In genomic region chr9:121074370-121075250, GRCh38 we compare ENCODE assay signal across 1 cellular context.
TF ChIP-seq lines count a peak whose summit lies in the region.

Gene CNTRL (plus strand): TSS chr9:121074955. CDS start chr9:121088327, 13,372 bp downstream.

TF ChIP-seq in HEK293, 187 proteins besides CTCF, POLR2A, EP300 and RAD21 (continued from another document):
- no peak for TF ChIP-seq PRDM10 (tag by site-specific recombination; IDR thresholded peaks at IDR 0.05)
- no peak for TF ChIP-seq ZNF596 (tag by site-specific recombination; IDR thresholded peaks at IDR 0.05)
- TF ChIP-seq ZNF140 (tag by site-specific recombination; IDR thresholded peaks at IDR 0.05) = no peak
- no peak for TF ChIP-seq ZNF747 (tag by site-specific recombination; IDR thresholded peaks at IDR 0.05)
- TF ChIP-seq MYNN (tag by site-specific recombination; IDR thresholded peaks at IDR 0.05; ENCODE audit: borderline replicate concordance) = no peak
- no peak for TF ChIP-seq ZNF114 (tag by site-specific recombination; IDR thresholded peaks at IDR 0.05)
- TF ChIP-seq ZBTB48 (tag by site-specific recombination; IDR thresholded peaks at IDR 0.05) = no peak; the same call in 1 of the 2 replicates
- peak; percentile 87 for TF ChIP-seq ZNF76 (tag by site-specific recombination; IDR thresholded peaks at IDR 0.05; ENCODE audit: borderline replicate concordance, low read depth)
- peak; percentile 75 for TF ChIP-seq SETDB1 (IDR thresholded peaks at IDR 0.05; ENCODE audit: insufficient read length, low read length)
- no peak for TF ChIP-seq ZNF510 (tag by site-specific recombination; IDR thresholded peaks at IDR 0.05; ENCODE audit: insufficient replicate concordance)
- no peak for TF ChIP-seq ZNF658 (tag by site-specific recombination; IDR thresholded peaks at IDR 0.05)
- no peak for TF ChIP-seq ZNF704 (tag by site-specific recombination; IDR thresholded peaks at IDR 0.05)
- TF ChIP-seq ZNF354C (tag by site-specific recombination; IDR thresholded peaks at IDR 0.05; ENCODE audit: borderline replicate concordance, low read depth) = no peak
- no peak for TF ChIP-seq ZNF416 (tag by site-specific recombination; IDR thresholded peaks at IDR 0.05)
- TF ChIP-seq ZNF692 (tag by site-specific recombination; IDR thresholded peaks at IDR 0.05) = peak; percentile 88
- peak; percentile 96 for TF ChIP-seq ZNF501 (tag by site-specific recombination; IDR thresholded peaks at IDR 0.05)
- 0 out of 2 replicates have a peak, but pooled peaks have one; percentile 99 for TF ChIP-seq PATZ1 (tag by site-specific recombination; IDR thresholded peaks at IDR 0.05)
- TF ChIP-seq ZSCAN4 (tag by site-specific recombination; IDR thresholded peaks at IDR 0.05) = no peak
- TF ChIP-seq ZNF350 (tag by site-specific recombination; IDR thresholded peaks at IDR 0.05) = no peak
- no peak for TF ChIP-seq ZNF670 (tag by site-specific recombination; IDR thresholded peaks at IDR 0.05; ENCODE audit: low read depth)
- TF ChIP-seq ZBTB6 (tag by site-specific recombination; IDR thresholded peaks at IDR 0.05) = no peak
- TF ChIP-seq SALL2 (tag by site-specific recombination; IDR thresholded peaks at IDR 0.05; ENCODE audit: borderline replicate concordance) = no peak
- no peak for TF ChIP-seq ZNF707 (tag by site-specific recombination; IDR thresholded peaks at IDR 0.05)
- no peak for TF ChIP-seq ZNF776 (tag by site-specific recombination; IDR thresholded peaks at IDR 0.05; ENCODE audit: borderline replicate concordance)
- no peak for TF ChIP-seq ZNF19 (tag by site-specific recombination; IDR thresholded peaks at IDR 0.05; ENCODE audit: low read depth)
- TF ChIP-seq ZNF660 (tag by site-specific recombination; IDR thresholded peaks at IDR 0.05) = 0 out of 2 replicates have a peak, but pooled peaks have one; percentile 71
- no peak for TF ChIP-seq GFI1B (tag by site-specific recombination; IDR thresholded peaks at IDR 0.05)
- TF ChIP-seq ZSCAN30 (tag by site-specific recombination; IDR thresholded peaks at IDR 0.05) = no peak
- peak; percentile 83 for TF ChIP-seq ZNF335 (tag by site-specific recombination; conservative IDR thresholded peaks at IDR 0.05)
- TF ChIP-seq ZNF423 (tag by site-specific recombination; IDR thresholded peaks at IDR 0.05) = no peak
- TF ChIP-seq IKZF3 (tag by site-specific recombination; IDR thresholded peaks at IDR 0.05) = peak; percentile 93
- no peak for TF ChIP-seq ZNF664 (tag by site-specific recombination; IDR thresholded peaks at IDR 0.05)
- peak; percentile 77 for TF ChIP-seq KLF7 (tag by site-specific recombination; IDR thresholded peaks at IDR 0.05; ENCODE audit: borderline replicate concordance)
- peak; percentile 95 for TF ChIP-seq ZEB2 (tag by site-specific recombination; IDR thresholded peaks at IDR 0.05)
- TF ChIP-seq ZNF791 (tag by site-specific recombination; IDR thresholded peaks at IDR 0.05) = no peak
- TF ChIP-seq PRDM1 (tag by site-specific recombination; IDR thresholded peaks at IDR 0.05) = no peak
- TF ChIP-seq ZNF560 (tag by site-specific recombination; IDR thresholded peaks at IDR 0.05; ENCODE audit: borderline replicate concordance) = no peak
- no peak for TF ChIP-seq PRDM2 (tag by site-specific recombination; IDR thresholded peaks at IDR 0.05; ENCODE audit: borderline replicate concordance)
- no peak for TF ChIP-seq ZNF621 (tag by site-specific recombination; IDR thresholded peaks at IDR 0.05)
- no peak; the same call in none of the 2 replicates for TF ChIP-seq ZBTB8A (tag by site-specific recombination; IDR thresholded peaks at IDR 0.05)
